ENCODE assay signal across 22 cellular contexts in genomic region chrX:133482345-133483041, GRCh38.
DNase-seq lines count a peak whose midpoint lies in the region; ATAC-seq, FAIRE-seq and TF ChIP-seq lines count a peak whose summit lies in the region.
"Had no signal": no experiment of that assay in that cellular context is flagged by ENCODE, and none has a peak within 500 bp of the region (broad histone marks: within the 10 kb centered on the region; RNA-seq: fewer than 3 reads in every experiment).

No MANE protein-coding gene starts in this region.

- H3K9ac ChIP-seq in skeletal muscle satellite cell (ENCODE audit: low read depth, low read length), result no peak overlapping the region

- H3K9me3 ChIP-seq in skeletal muscle satellite cell (replicated peaks; ENCODE audit: low read length), result no peaks in the 10 kb centered on the region
- H3K9me3 ChIP-seq: neutrophil had no signal

- H3K4me3 Mint-ChIP-seq in mesothelial cell of epicardium (no peak overlapping the region), endothelial cell (ENCODE audit: unreplicated experiment) (no peak overlapping the region)
- H3K4me3 Mint-ChIP-seq in activated T-helper 17 cell treated with anti-CD3 and anti-CD28 coated beads, Interleukin-2, amount 50 U/mL, for 72 hours, result no peak overlapping the region
- H3K4me3 Mint-ChIP-seq: activated B cell treated with CpG ODN at 0.5 μM for 24 hours; activated naive CD8-positive, alpha-beta T cell treated with anti-CD3 and anti-CD28 coated beads, Interleukin-2, amount 50 U/mL, for 24 hours had no signal

- no peaks in the 10 kb centered on the region for H3K27me3 Mint-ChIP-seq in mesothelial cell of epicardium (ENCODE audit: low read depth)
- H3K27me3 Mint-ChIP-seq in endothelial cell (ENCODE audit: unreplicated experiment), result peaks cover 1% of the 10 kb centered on the region
- H3K27me3 Mint-ChIP-seq in activated T-helper 17 cell treated with anti-CD3 and anti-CD28 coated beads, Interleukin-2, amount 50 U/mL, for 72 hours, result no peaks in the 10 kb centered on the region
- H3K27me3 Mint-ChIP-seq: activated B cell treated with CpG ODN at 0.5 μM for 24 hours; activated naive CD8-positive, alpha-beta T cell treated with anti-CD3 and anti-CD28 coated beads, Interleukin-2, amount 50 U/mL, for 24 hours had no signal

- H3K4me2 ChIP-seq in skeletal muscle satellite cell (ENCODE audit: low read length), result peak overlapping the region; percentile 32

- TF ChIP-seq POLR2A in GM12892 (IDR thresholded peaks at IDR 0.05; ENCODE audit: low read depth, low read length), result no peak

- H3K27ac Mint-ChIP-seq in mesothelial cell of epicardium (no peak overlapping the region), endothelial cell (ENCODE audit: unreplicated experiment) (no peak overlapping the region)
- H3K27ac Mint-ChIP-seq in activated T-helper 17 cell treated with anti-CD3 and anti-CD28 coated beads, Interleukin-2, amount 50 U/mL, for 72 hours, result no peak overlapping the region
- H3K27ac Mint-ChIP-seq: activated B cell treated with CpG ODN at 0.5 μM for 24 hours; activated naive CD8-positive, alpha-beta T cell treated with anti-CD3 and anti-CD28 coated beads, Interleukin-2, amount 50 U/mL, for 24 hours had no signal

- TF ChIP-seq CTCF in choroid plexus epithelial cell (conservative IDR thresholded peaks at IDR 0.05; ENCODE audit: low read depth, low read length) (no peak), mesothelial cell of epicardium (IDR thresholded peaks at IDR 0.05; ENCODE audit: unreplicated experiment) (no peak), endothelial cell (IDR thresholded peaks at IDR 0.05; ENCODE audit: unreplicated experiment) (no peak)

- no peaks in the 10 kb centered on the region for H3K36me3 ChIP-seq in skeletal muscle satellite cell (ENCODE audit: insufficient read depth, low read length)
- H3K36me3 ChIP-seq: neutrophil had no signal

- H3K4me1 ChIP-seq in skeletal muscle satellite cell (ENCODE audit: control insufficient read depth, insufficient read depth, low read length), result peaks cover 5% of the 10 kb centered on the region

- H3K4me3 ChIP-seq in choroid plexus epithelial cell (ENCODE audit: low read depth, low read length) (no peak overlapping the region), skeletal muscle satellite cell (ENCODE audit: low read length) (no peak overlapping the region)

- no peak for ATAC-seq in activated T-helper 17 cell treated with anti-CD3 and anti-CD28 coated beads, Interleukin-2, amount 50 U/mL, for 72 hours (replicated peaks)
- ATAC-seq: activated naive CD8-positive, alpha-beta T cell treated with anti-CD3 and anti-CD28 coated beads, Interleukin-2, amount 50 U/mL, for 24 hours; sciatic nerve had no signal

- H3K36me3 Mint-ChIP-seq in mesothelial cell of epicardium (no peaks in the 10 kb centered on the region), endothelial cell (ENCODE audit: low read depth, unreplicated experiment) (no peaks in the 10 kb centered on the region)
- H3K36me3 Mint-ChIP-seq in activated T-helper 17 cell treated with anti-CD3 and anti-CD28 coated beads, Interleukin-2, amount 50 U/mL, for 72 hours (ENCODE audit: low read depth), result no peaks in the 10 kb centered on the region

- H3K9me3 Mint-ChIP-seq in mesothelial cell of epicardium (peaks cover 7% of the 10 kb centered on the region), endothelial cell (ENCODE audit: unreplicated experiment) (no peaks in the 10 kb centered on the region)
- H3K9me3 Mint-ChIP-seq in activated T-helper 17 cell treated with anti-CD3 and anti-CD28 coated beads, Interleukin-2, amount 50 U/mL, for 72 hours, result peaks cover 3% of the 10 kb centered on the region

- H3K27me3 ChIP-seq in skeletal muscle satellite cell (ENCODE audit: control insufficient read depth, insufficient read depth, low read length), result peaks cover 6% of the 10 kb centered on the region
- H3K27me3 ChIP-seq: neutrophil had no signal

- H3K4me1 Mint-ChIP-seq in mesothelial cell of epicardium, result peaks cover 2% of the 10 kb centered on the region
- H3K4me1 Mint-ChIP-seq in endothelial cell (ENCODE audit: unreplicated experiment), result no peaks in the 10 kb centered on the region
- H3K4me1 Mint-ChIP-seq in activated T-helper 17 cell treated with anti-CD3 and anti-CD28 coated beads, Interleukin-2, amount 50 U/mL, for 72 hours, result peaks cover 4% of the 10 kb centered on the region
- H3K4me1 Mint-ChIP-seq: activated B cell treated with CpG ODN at 0.5 μM for 24 hours; activated naive CD8-positive, alpha-beta T cell treated with anti-CD3 and anti-CD28 coated beads, Interleukin-2, amount 50 U/mL, for 24 hours had no signal

- DNase-seq in LHCN-M2 (ENCODE audit: low read depth) (peak; percentile 0), choroid plexus epithelial cell (ENCODE audit: low read depth) (peak; percentile 31), kidney glomerular epithelial cell (lab: John Stamatoyannopoulos, UW) (peak; percentile 2), mesothelial cell of epicardium (ENCODE audit: low spot score in 2 of 2, unreplicated experiment in 2 of 2) (no peak), endothelial cell (ENCODE audit: low spot score) (no peak), GM12892 (ENCODE audit: insufficient read length) (no peak)
- DNase-seq: activated B cell treated with CpG ODN at 0.5 μM for 24 hours; activated naive CD8-positive, alpha-beta T cell treated with anti-CD3 and anti-CD28 coated beads, Interleukin-2, amount 50 U/mL, for 24 hours; Calu3; central memory CD4-positive, alpha-beta T cell; effector CD8-positive, alpha-beta T cell; Kasumi-1; NCI-H1417 treated with DMSO at 0.1 percent for 48 hours; NCI-H2171; NCI-H82; stimulated activated CD4-positive, alpha-beta T cell treated with anti-CD3 and anti-CD28 coated beads, Interleukin-2, amount 100 ng/mL, for 48 hours had no signal

- FAIRE-seq in GM12892 (lab: Jason Lieb, UNC), result no peak
- FAIRE-seq: frontal cortex, G401.6 had no signal

Comparison
In these comparisons a context has a peak if more than half of its experiments do, and no peak if none do; other contexts are left out.
1. DNase-seq: peak in LHCN-M2 (single experiment), choroid plexus epithelial cell (single experiment) and kidney glomerular epithelial cell (single experiment); none in mesothelial cell of epicardium (0 of 2), endothelial cell (single experiment) and GM12892 (single experiment).